ENCODE assay signal across 7 cellular contexts in genomic region chr18:903703-904102, GRCh38. TPM values are rescaled to one million over a fixed set of nuclear protein-coding genes. Genes with fewer than 3 reads are reported as not detected.
DNase-seq lines count a peak whose midpoint lies in the region; ATAC-seq and TF ChIP-seq lines count a peak whose summit lies in the region.

No MANE protein-coding gene starts in this region.

- CTCF ChIA-PET in HEK293 (lab: Yijun Ruan, JAX): interaction anchor here (0.6 to 0.9 kb wide), 4 partner anchors 18 to 119 kb away, joined by 3 read pairs; no protein-coding TSS in a partner anchor

- no peak for ATAC-seq in GM18858 (IDR thresholded peaks at IDR 0.05; ENCODE audit: unreplicated experiment)

- H3K9me3 ChIP-seq in HEK293 (ENCODE audit: control insufficient read depth, insufficient read depth, low read depth, low read length): no peaks in the 10 kb centered on the region

- peaks cover 15% of the 10 kb centered on the region; the same call in 1 of the 2 replicates for H3K4me1 ChIP-seq in HEK293 (ENCODE audit: control insufficient read depth, insufficient read depth, low read length)

- no peak overlapping the region for H3K4me3 ChIP-seq in HEK293 (ENCODE audit: low read depth, low read length)

- H3K27ac ChIP-seq in HEK293 (ENCODE audit: extremely low read depth, low read depth, low read length): no peak overlapping the region

- POLR2A ChIA-PET in HEK293 (lab: Yijun Ruan, JAX): no interaction called here

- in situ Hi-C loops in T47D (cut with HindIII; ENCODE audit: low pct_unique_long_range_greater_than_20kb, low sequenced_read_pairs): no loop called here

- no peak for TF ChIP-seq CTCF in HEK293 (tag by site-specific recombination; IDR thresholded peaks at IDR 0.05)

- no peaks in the 10 kb centered on the region for H3K36me3 ChIP-seq in HEK293 (ENCODE audit: control insufficient read depth in 2 of 2, insufficient read depth in 1 of 2, low read length in 2 of 2)

- peak; percentile 63 for DNase-seq in RKO (ENCODE audit: low spot score)
- DNase-seq in T47D (ENCODE audit: low read depth in 1 of 2, low spot score in 1 of 2): peak; percentile 72 to 84
- peak; percentile 65 for DNase-seq in mucosa of gallbladder (ENCODE audit: low spot score)
- no peak for DNase-seq in NCI-H2107 (lab: John Stamatoyannopoulos, UW)
- no peak for DNase-seq in SKM-1 (lab: John Stamatoyannopoulos, UW; ENCODE audit: unreplicated experiment)

TF ChIP-seq in HEK293, 187 proteins besides CTCF, POLR2A, EP300 and RAD21:
- TF ChIP-seq ZNF548 (tag by site-specific recombination; IDR thresholded peaks at IDR 0.05): no peak
- no peak for TF ChIP-seq GLI4 (tag by site-specific recombination; IDR thresholded peaks at IDR 0.05)
- TF ChIP-seq KLF10 (tag by site-specific recombination; IDR thresholded peaks at IDR 0.05): no peak
- 0 out of 2 replicates have a peak, but pooled peaks have one; percentile 14 for TF ChIP-seq MEIS1 (CRISPR knock-in tag; IDR thresholded peaks at IDR 0.05; ENCODE audit: borderline replicate concordance)
- peak; percentile 76 for TF ChIP-seq ZBTB17 (tag by site-specific recombination; IDR thresholded peaks at IDR 0.05)
- TF ChIP-seq, protein P1, sequence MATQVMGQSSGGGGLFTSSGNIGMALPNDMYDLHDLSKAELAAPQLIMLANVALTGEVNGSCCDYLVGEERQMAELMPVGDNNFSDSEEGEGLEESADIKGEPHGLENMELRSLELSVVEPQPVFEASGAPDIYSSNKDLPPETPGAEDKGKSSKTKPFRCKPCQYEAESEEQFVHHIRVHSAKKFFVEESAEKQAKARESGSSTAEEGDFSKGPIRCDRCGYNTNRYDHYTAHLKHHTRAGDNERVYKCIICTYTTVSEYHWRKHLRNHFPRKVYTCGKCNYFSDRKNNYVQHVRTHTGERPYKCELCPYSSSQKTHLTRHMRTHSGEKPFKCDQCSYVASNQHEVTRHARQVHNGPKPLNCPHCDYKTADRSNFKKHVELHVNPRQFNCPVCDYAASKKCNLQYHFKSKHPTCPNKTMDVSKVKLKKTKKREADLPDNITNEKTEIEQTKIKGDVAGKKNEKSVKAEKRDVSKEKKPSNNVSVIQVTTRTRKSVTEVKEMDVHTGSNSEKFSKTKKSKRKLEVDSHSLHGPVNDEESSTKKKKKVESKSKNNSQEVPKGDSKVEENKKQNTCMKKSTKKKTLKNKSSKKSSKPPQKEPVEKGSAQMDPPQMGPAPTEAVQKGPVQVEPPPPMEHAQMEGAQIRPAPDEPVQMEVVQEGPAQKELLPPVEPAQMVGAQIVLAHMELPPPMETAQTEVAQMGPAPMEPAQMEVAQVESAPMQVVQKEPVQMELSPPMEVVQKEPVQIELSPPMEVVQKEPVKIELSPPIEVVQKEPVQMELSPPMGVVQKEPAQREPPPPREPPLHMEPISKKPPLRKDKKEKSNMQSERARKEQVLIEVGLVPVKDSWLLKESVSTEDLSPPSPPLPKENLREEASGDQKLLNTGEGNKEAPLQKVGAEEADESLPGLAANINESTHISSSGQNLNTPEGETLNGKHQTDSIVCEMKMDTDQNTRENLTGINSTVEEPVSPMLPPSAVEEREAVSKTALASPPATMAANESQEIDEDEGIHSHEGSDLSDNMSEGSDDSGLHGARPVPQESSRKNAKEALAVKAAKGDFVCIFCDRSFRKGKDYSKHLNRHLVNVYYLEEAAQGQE (tag by site-specific recombination; IDR thresholded peaks at IDR 0.05): peak; percentile 93

RNA-seq across cellular contexts. Expression of gene ADCYAP1, which starts 1.0 kb away (rescaled TPM):
- total RNA-seq in mucosa of gallbladder: 1.1 TPM

Comparison
In these comparisons a context has a peak if more than half of its experiments do, and no peak if none do; other contexts are left out.
1. DNase-seq: peak in RKO (single experiment), T47D (2 of 2) and mucosa of gallbladder (single experiment); none in NCI-H2107 (single experiment) and SKM-1 (single experiment).